In genomic region chr13:51849145-51850101, GRCh38 we compare ENCODE assay signal across 8 cellular contexts. TPM values are rescaled to one million over a fixed set of nuclear protein-coding genes. Genes with fewer than 3 reads are reported as not detected.
DNase-seq lines count a peak whose midpoint lies in the region; ATAC-seq and TF ChIP-seq lines count a peak whose summit lies in the region.

No MANE protein-coding gene starts in this region.

- H3K4me3 ChIP-seq in AG04449 (ENCODE audit: low read depth, low read length), result no peak overlapping the region
- H3K4me3 ChIP-seq in SJCRH30, result no peak overlapping the region
- no peak overlapping the region for H3K4me3 ChIP-seq in cardiac fibroblast (replicated peaks in 1 of 2; ENCODE audit: low read depth in 2 of 2, low read length in 2 of 2)

- no peak overlapping the region for H3K4me3 Mint-ChIP-seq in neural crest cell

- H3K27ac ChIP-seq in SJCRH30, result no peak overlapping the region

- POLR2A ChIA-PET in AG04449 (lab: Yijun Ruan, JAX), result no interaction called here

- peaks cover 10% of the 10 kb centered on the region for H3K4me1 Mint-ChIP-seq in neural crest cell

- no peaks in the 10 kb centered on the region for H3K27me3 Mint-ChIP-seq in neural crest cell (ENCODE audit: low read depth)

- peaks cover 3% of the 10 kb centered on the region; the same call in 1 of the 2 replicates for H3K4me1 ChIP-seq in SJCRH30

- peaks cover 3% of the 10 kb centered on the region for H3K36me3 Mint-ChIP-seq in neural crest cell (ENCODE audit: low read depth)

- H3K36me3 ChIP-seq in SJCRH30, result no peaks in the 10 kb centered on the region

- CTCF ChIA-PET in AG04449 (lab: Yijun Ruan, JAX), result interaction anchor here (0.6 to 1.6 kb wide), 9 partner anchors 8 to 279 kb away, joined by 3 to 7 read pairs (median 3); partner anchors contain the start of gene CCDC70

- TF ChIP-seq CTCF in AG04449 (IDR thresholded peaks at IDR 0.05; ENCODE audit: insufficient read depth, low read length, missing control alignments), result peak; percentile 47
- TF ChIP-seq CTCF in cardiac fibroblast (IDR thresholded peaks at IDR 0.05; ENCODE audit: low read depth, low read length), result peak; percentile 62
- TF ChIP-seq CTCF in neural crest cell (conservative IDR thresholded peaks at IDR 0.05), result peak; percentile 61

- no peaks in the 10 kb centered on the region for H3K9me3 ChIP-seq in SJCRH30 (replicated peaks)

- DNase-seq in AG04449 (ENCODE audit: low read depth, low spot score) (no peak), SJCRH30 (peak; percentile 47 to 76), cardiac fibroblast (ENCODE audit: low read depth in 2 of 2) (peak; percentile 10 to 47), neural crest cell (ENCODE audit: low read depth, low spot score) (peak; percentile 47), NCI-H345 treated with DMSO at 0.1 percent for 48 hours (lab: John Stamatoyannopoulos, UW; ENCODE audit: unreplicated experiment) (no peak), hippocampal formation (lab: John Stamatoyannopoulos, UW) (no peak)

- ATAC-seq in GM18868 (IDR thresholded peaks at IDR 0.05; ENCODE audit: unreplicated experiment) (peak; percentile 57), GM21619 (IDR thresholded peaks at IDR 0.05; ENCODE audit: unreplicated experiment) (no peak)

- no peaks in the 10 kb centered on the region for H3K27me3 ChIP-seq in SJCRH30

- no peak overlapping the region for H3K27ac Mint-ChIP-seq in neural crest cell (ENCODE audit: unreplicated experiment)

- H3K9me3 Mint-ChIP-seq in neural crest cell, result no peaks in the 10 kb centered on the region

RNA-seq across cellular contexts. Expression of gene TMEM272, which starts 4.4 kb away (rescaled TPM):
- total RNA-seq in SJCRH30 (2014; rRNA removed; shearing (Covaris generic)), result not detected in 2 replicates
- total RNA-seq in neural crest cell, result 0.26 TPM in 1 of 2 replicates, not detected in the other

RNA-seq across cellular contexts. Expression of gene CCDC70, which starts 12.3 kb away (rescaled TPM):
- total RNA-seq in SJCRH30 (2014; rRNA removed; shearing (Covaris generic)), result not detected in 2 replicates
- not detected in 2 replicates for total RNA-seq in neural crest cell

RNA-seq across cellular contexts. Expression of gene DHRS12, which starts 45.5 kb away (rescaled TPM):
- total RNA-seq in SJCRH30 (2014; rRNA removed; shearing (Covaris generic)), result 1.1 and 2.4 TPM in 2 replicates
- total RNA-seq in neural crest cell, result 8.8 and 9.3 TPM in 2 replicates

Comparison
In these comparisons a context has a peak if more than half of its experiments do, and no peak if none do; other contexts are left out.
1. DNase-seq: peak in SJCRH30 (2 of 2), cardiac fibroblast (2 of 2) and neural crest cell (single experiment); none in AG04449 (single experiment), NCI-H345 treated with DMSO at 0.1 percent for 48 hours (single experiment) and hippocampal formation (0 of 2).
2. Peak in every context shown above with its lines, with median percentiles within 50 percentile points of each other: CTCF ChIP-seq.